Comparison of ENCODE assay signal across 9 cellular contexts in genomic region chr17:68616334-68616733, GRCh38. TPM values are rescaled to one million over a fixed set of nuclear protein-coding genes. Genes with fewer than 3 reads are reported as not detected.
"Had no signal": no experiment of that assay in that cellular context is flagged by ENCODE, and none has a peak within 500 bp of the region (broad histone marks: within the 10 kb centered on the region; RNA-seq: fewer than 3 reads in every experiment).

No MANE protein-coding gene starts in this region.

- FAIRE-seq: HTR-8/SVneo had no signal

- H3K4me3 Mint-ChIP-seq: IgD-negative memory B cell had no signal

- H3K9ac ChIP-seq: KMS-11 had no signal

- DNase-seq: IMR-90, KBM-7, KG1 had no signal

- H3K4me2 ChIP-seq: KMS-11 had no signal

- H3K4me1 Mint-ChIP-seq: IgD-negative memory B cell had no signal

- H3K27ac ChIP-seq: HL-60, KMS-11 had no signal

- H3K27ac Mint-ChIP-seq: IgD-negative memory B cell had no signal

RNA-seq across cellular contexts. Expression of gene FAM20A, which starts 15.2 kb away (rescaled TPM):
- total RNA-seq: HT-29, HT1080, IMR-90 had no signal
- polyA plus RNA-seq: IgD-negative memory B cell, IMR-90 had no signal
